2 cellular contexts compared by ENCODE assay signal in genomic region chr20:31707258-31707615, GRCh38.
TF ChIP-seq lines count a peak whose summit lies in the region.

No MANE protein-coding gene starts in this region.

TF ChIP-seq in IMR-90, 13 proteins besides CTCF, POLR2A, EP300 and RAD21 (continued from another document):
- TF ChIP-seq MXI1 (IDR thresholded peaks at IDR 0.05; ENCODE audit: borderline replicate concordance, low read depth, low read length) (no peak), ELK1 (IDR thresholded peaks at IDR 0.05; ENCODE audit: borderline replicate concordance, low read depth, low read length) (no peak), SMC3 (IDR thresholded peaks at IDR 0.05; ENCODE audit: low read depth, low read length) (no peak), RCOR1 (IDR thresholded peaks at IDR 0.05; ENCODE audit: insufficient replicate concordance, low read length) (no peak), CHD1 (IDR thresholded peaks at IDR 0.05; ENCODE audit: low read depth, low read length) (no peak), USF2 (IDR thresholded peaks at IDR 0.05; ENCODE audit: low read depth, low read length) (no peak), RFX5 (IDR thresholded peaks at IDR 0.05; ENCODE audit: low read depth, low read length) (no peak)

TF ChIP-seq in HEK293T, 16 proteins besides CTCF, POLR2A, EP300 and RAD21 (continued from another document):
- TF ChIP-seq PKNOX1 (IDR thresholded peaks at IDR 0.05) (no peak), SUZ12 (IDR thresholded peaks at IDR 0.05) (no peak), L3MBTL2 (conservative IDR thresholded peaks at IDR 0.05) (no peak), ARNT (IDR thresholded peaks at IDR 0.05) (no peak), NFRKB (IDR thresholded peaks at IDR 0.05) (no peak), FOXM1 (IDR thresholded peaks at IDR 0.05; ENCODE audit: borderline replicate concordance) (no peak)
